In genomic region chr1:172356620-172357019, GRCh38 we compare ENCODE assay signal across 1 cellular context.
A peak's percentile ranks its signal among the peaks of the same experiment; 100 is the strongest.
TF ChIP-seq lines count a peak whose summit lies in the region.

No MANE protein-coding gene starts in this region.

TF ChIP-seq in SK-N-SH, 30 proteins besides CTCF, POLR2A, EP300 and RAD21 (continued from another document):
- TF ChIP-seq ELF1 (IDR thresholded peaks at IDR 0.05) (peak; percentile 59; the same call in 1 of the 2 replicates), FOSL2 (IDR thresholded peaks at IDR 0.05; ENCODE audit: borderline replicate concordance, low read depth) (peak; percentile 89), GATA2 (CRISPR knock-in tag; IDR thresholded peaks at IDR 0.05) (no peak), SIN3A (IDR thresholded peaks at IDR 0.05; ENCODE audit: borderline replicate concordance, low read depth, low read length) (no peak), PBX3 (IDR thresholded peaks at IDR 0.05) (peak; percentile 85), MAX (IDR thresholded peaks at IDR 0.05; ENCODE audit: low read depth) (peak; percentile 54), EZH2phosphoT487 (IDR thresholded peaks at IDR 0.05; ENCODE audit: borderline replicate concordance, low read depth) (no peak), CHD2 (IDR thresholded peaks at IDR 0.05; ENCODE audit: low read length, partially characterized antibody) (no peak), FOXJ3 (CRISPR knock-in tag; IDR thresholded peaks at IDR 0.05) (no peak), NFIC (IDR thresholded peaks at IDR 0.05; ENCODE audit: borderline replicate concordance) (peak; percentile 98), YY1 (IDR thresholded peaks at IDR 0.05; ENCODE audit: low read depth) (peak; percentile 40; the same call in 1 of the 2 replicates), REST (IDR thresholded peaks at IDR 0.05; ENCODE audit: low read depth, low read length) (no peak), FOXM1 (IDR thresholded peaks at IDR 0.05; ENCODE audit: low read depth) (no peak), GABPA (IDR thresholded peaks at IDR 0.05; ENCODE audit: low read depth) (no peak)
